ENCODE assay signal across 8 cellular contexts in genomic region chr20:36153754-36154695, GRCh38. TPM values are rescaled to one million over a fixed set of nuclear protein-coding genes. Genes with fewer than 3 reads are reported as not detected.
DNase-seq lines count a peak whose midpoint lies in the region; ATAC-seq and TF ChIP-seq lines count a peak whose summit lies in the region.

No MANE protein-coding gene starts in this region.

- peak overlapping the region; percentile 47 for H2BK120ac ChIP-seq in IMR-90 (ENCODE audit: low read depth, low read length)

- WGBS in IMR-90 (ENCODE audit: extremely low coverage in 2 of 2, insufficient read length in 1 of 2), 2 experiments, result 27% methylated on average over 3 of the region's 43 CpGs; no CpG with 5 or more reads in 1 of the 2 experiments
- WGBS in SK-N-SH (ENCODE audit: low lambda C conversion rate), result 25% methylated on average over 8 of the region's 43 CpGs
- WGBS in mammary epithelial cell (ENCODE audit: low coverage, missing lambda C conversion rate), result 21% methylated on average over 10 of the region's 43 CpGs

- H3K27ac ChIP-seq in C4-2B (peak overlapping the region; percentile 79), IMR-90 (ENCODE audit: insufficient read depth, low read length) (peak overlapping the region; percentile 38), SK-N-SH (ENCODE audit: low read depth in 2 of 2, low read length in 1 of 2) (peak overlapping the region; percentile 8 to 50; a peak in 2 of 4 replicates), mammary epithelial cell (ENCODE audit: insufficient read depth, low read depth, low read length) (no peak overlapping the region)

- H3K4me3 ChIP-seq in IMR-90 (ENCODE audit: insufficient read depth, low read depth, low read length) (peak overlapping the region; percentile 63), SK-N-SH (ENCODE audit: low read depth in 2 of 2, low read length in 1 of 2) (peak overlapping the region; percentile 88 to 89), mammary epithelial cell (replicated peaks in 1 of 3; ENCODE audit: insufficient read depth in 1 of 3, low read depth in 2 of 3, low read length in 3 of 3) (peak overlapping the region; percentile 11 to 56 (median 47)), iPS-18c (ENCODE audit: insufficient read depth, low read depth, low read length) (peak overlapping the region; percentile 87)

- H3K18ac ChIP-seq in IMR-90 (ENCODE audit: low read depth, low read length), result peak overlapping the region; percentile 30; the same call in 1 of the 2 replicates

- peak overlapping the region; percentile 72; the same call in 1 of the 2 replicates for H3K14ac ChIP-seq in IMR-90 (replicated peaks; ENCODE audit: low read depth, low read length)

- no peak overlapping the region for H3K56ac ChIP-seq in IMR-90 (ENCODE audit: extremely low read depth, insufficient read depth, low read length)

- dilution Hi-C loops in IMR-90 (cut with HindIII; ENCODE audit: low sequenced_read_pairs, unreplicated experiment) (no loop called here), mammary epithelial cell (cut with HindIII; ENCODE audit: low sequenced_read_pairs) (no loop called here)

- in situ Hi-C loops in IMR-90 (cut with MboI; ENCODE audit: low sequenced_read_pairs) (no loop called here), mammary epithelial cell (cut with MboI; ENCODE audit: low sequenced_read_pairs in 2 of 2) (loop anchor here in 1 of 2 donors (10.0 kb wide), 1 partner anchor 51 kb away; no protein-coding TSS in a partner anchor)

- peak overlapping the region; percentile 63 for H3K4ac ChIP-seq in IMR-90 (ENCODE audit: low read depth, low read length)

- H3K4me1 ChIP-seq in IMR-90 (ENCODE audit: control insufficient read depth, insufficient read depth, low read length) (peaks cover 9% of the 10 kb centered on the region), SK-N-SH (ENCODE audit: control insufficient read depth in 1 of 2, insufficient read depth in 2 of 2, low read depth in 1 of 2, low read length in 1 of 2) (peaks cover 0 to 31% of the 10 kb centered on the region in 2 experiments; a peak in 2 of 4 replicates), mammary epithelial cell (ENCODE audit: insufficient read depth, low read length) (peaks cover 16% of the 10 kb centered on the region)

- no peaks in the 10 kb centered on the region for H3K9me3 ChIP-seq in IMR-90 (ENCODE audit: control insufficient read depth, insufficient read depth, low read length)
- H3K9me3 ChIP-seq in SK-N-SH, result no peaks in the 10 kb centered on the region
- H3K9me3 ChIP-seq in mammary epithelial cell (replicated peaks; ENCODE audit: insufficient read depth, low read length), result no peaks in the 10 kb centered on the region
- peaks cover 2% of the 10 kb centered on the region for H3K9me3 ChIP-seq in iPS-18c (ENCODE audit: control insufficient read depth, insufficient read depth, low read length)

- peak overlapping the region; percentile 71 for H3K9ac ChIP-seq in IMR-90 (ENCODE audit: low read depth, low read length)
- H3K9ac ChIP-seq in SK-N-SH, result peak overlapping the region; percentile 71; the same call in 1 of the 2 replicates
- no peak overlapping the region for H3K9ac ChIP-seq in mammary epithelial cell (ENCODE audit: insufficient read depth, low read length)

- POLR2A ChIA-PET in IMR-90 (lab: Charles Lee; ENCODE audit: unreplicated experiment), result no interaction called here
- POLR2A ChIA-PET in SK-N-SH (lab: Yijun Ruan, JAX), result no interaction called here

- H3K27me3 ChIP-seq in IMR-90 (ENCODE audit: control insufficient read depth, insufficient read depth, low read length) (0 out of 2 replicates have a peak, but pooled peaks cover 2% of the 10 kb centered on the region), SK-N-SH (ENCODE audit: insufficient read depth) (no peaks in the 10 kb centered on the region), mammary epithelial cell (ENCODE audit: insufficient read depth, low read length) (no peaks in the 10 kb centered on the region)

- intact Hi-C loops in IMR-90 (cut with micrococcal nuclease) (no loop called here), mammary epithelial cell (cut with micrococcal nuclease) (no loop called here), sciatic nerve (cut with DNase I) (loop anchor here (10.0 kb wide), 1 partner anchor 1171 kb away; no protein-coding TSS in a partner anchor)

- peaks cover 6 to 14% of the 10 kb centered on the region in 2 experiments; a peak in 3 of 4 replicates for H3K79me1 ChIP-seq in IMR-90 (ENCODE audit: low read depth in 1 of 2, low read length in 2 of 2)

- H3F3A ChIP-seq in SK-N-SH (replicated peaks; ENCODE audit: insufficient read depth), result peaks cover 10% of the 10 kb centered on the region

- peak; percentile 96 for ATAC-seq in IMR-90 (ENCODE audit: low read depth)
- peak; percentile 89 for ATAC-seq in sciatic nerve
- ATAC-seq in HG02970 (IDR thresholded peaks at IDR 0.05; ENCODE audit: low FRiP score, unreplicated experiment), result no peak

- H3K36me3 ChIP-seq in IMR-90 (ENCODE audit: control insufficient read depth, insufficient read depth, low read length), result no peaks in the 10 kb centered on the region
- no peaks in the 10 kb centered on the region for H3K36me3 ChIP-seq in SK-N-SH (replicated peaks in 1 of 2; ENCODE audit: control insufficient read depth in 1 of 2, insufficient read depth in 2 of 2, low read length in 1 of 2)
- no peaks in the 10 kb centered on the region for H3K36me3 ChIP-seq in mammary epithelial cell (ENCODE audit: insufficient read depth, low read length)

- peak overlapping the region; percentile 28 for H2BK5ac ChIP-seq in IMR-90 (ENCODE audit: low read depth, low read length, poor library complexity, severe bottlenecking)

- peak overlapping the region; percentile 6; the same call in 1 of the 3 replicates for H2BK15ac ChIP-seq in IMR-90 (ENCODE audit: low read depth, low read length)

- no peak for TF ChIP-seq EP300 in SK-N-SH (IDR thresholded peaks at IDR 0.05; ENCODE audit: borderline replicate concordance in 1 of 2, low read depth in 1 of 2, low read length in 1 of 2)

- DNase-seq in IMR-90 (peak; percentile 59), SK-N-SH (peak; percentile 98), mammary epithelial cell (peak; percentile 51), sciatic nerve (ENCODE audit: low spot score) (peak; percentile 90)
- no peak for DNase-seq in NK-92 treated with Interleukin-12 subunit alpha and Interleukin-12 subunit beta, amount 100 ng/mL, for 24 hours (lab: John Stamatoyannopoulos, UW)

- peak overlapping the region; percentile 71; the same call in 1 of the 2 replicates for H3K23ac ChIP-seq in IMR-90 (ENCODE audit: low read depth, low read length)

- peak overlapping the region; percentile 84 for H2AK9ac ChIP-seq in IMR-90 (replicated peaks; ENCODE audit: low read depth, low read length, poor library complexity)

- peak overlapping the region; percentile 90 for H2AFZ ChIP-seq in IMR-90 (replicated peaks; ENCODE audit: low read length, poor library complexity)
- peak overlapping the region; percentile 91 for H2AFZ ChIP-seq in SK-N-SH (ENCODE audit: low read depth)
- peak overlapping the region; percentile 79 for H2AFZ ChIP-seq in mammary epithelial cell (ENCODE audit: low read depth, low read length)

- H3K9me2 ChIP-seq in SK-N-SH, result no peaks in the 10 kb centered on the region

- H3K4me2 ChIP-seq in IMR-90 (ENCODE audit: low read depth, low read length), result peak overlapping the region; percentile 86
- peak overlapping the region; percentile 97 for H3K4me2 ChIP-seq in SK-N-SH
- peak overlapping the region; percentile 98 for H3K4me2 ChIP-seq in mammary epithelial cell (ENCODE audit: insufficient read depth, low read depth, low read length)

- TF ChIP-seq RAD21 in IMR-90 (IDR thresholded peaks at IDR 0.05; ENCODE audit: low read length), result no peak
- TF ChIP-seq RAD21 in SK-N-SH (IDR thresholded peaks at IDR 0.05; ENCODE audit: low read length), result no peak

- H3K9me1 ChIP-seq in IMR-90 (ENCODE audit: insufficient read depth, low read length), result peaks cover 7% of the 10 kb centered on the region

- H4K20me1 ChIP-seq in IMR-90 (ENCODE audit: insufficient read depth, low read length) (peaks cover 22% of the 10 kb centered on the region), SK-N-SH (ENCODE audit: insufficient read depth) (peaks cover 15% of the 10 kb centered on the region), mammary epithelial cell (ENCODE audit: insufficient read depth, low read length) (no peaks in the 10 kb centered on the region)

- H3K79me2 ChIP-seq in SK-N-SH (ENCODE audit: insufficient read depth) (peaks cover 12% of the 10 kb centered on the region; the same call in 1 of the 2 replicates), mammary epithelial cell (ENCODE audit: insufficient read depth, low read length) (no peaks in the 10 kb centered on the region)

- peak overlapping the region; percentile 44; the same call in 1 of the 2 replicates for H4K91ac ChIP-seq in IMR-90 (ENCODE audit: insufficient read depth, low read depth, low read length)

- H4K5ac ChIP-seq in IMR-90 (ENCODE audit: low read depth, low read length), result peak overlapping the region; percentile 27

- peak overlapping the region; percentile 63 to 67; a peak in 3 of 4 replicates for H4K8ac ChIP-seq in IMR-90 (ENCODE audit: low read depth in 2 of 2, low read length in 2 of 2)

- TF ChIP-seq CTCF in C4-2B (conservative IDR thresholded peaks at IDR 0.05) (no peak), IMR-90 (conservative IDR thresholded peaks at IDR 0.05; ENCODE audit: low read depth, low read length) (no peak), SK-N-SH (IDR thresholded peaks at IDR 0.05) (no peak), mammary epithelial cell (conservative IDR thresholded peaks at IDR 0.05 in 1 of 2, IDR thresholded peaks at IDR 0.05 in 1 of 2; ENCODE audit: extremely low read depth in 1 of 2, insufficient read depth in 1 of 2, low read depth in 1 of 2, low read length in 2 of 2) (no peak)

- no peak overlapping the region for H2BK20ac ChIP-seq in IMR-90 (ENCODE audit: low read depth, low read length)

- TF ChIP-seq POLR2A in IMR-90 (IDR thresholded peaks at IDR 0.05; ENCODE audit: low read depth, low read length), result no peak

- CTCF ChIA-PET in IMR-90 (lab: Yijun Ruan, JAX) (no interaction called here), SK-N-SH (lab: Yijun Ruan, JAX) (interaction anchor here (0.6 to 23.2 kb wide), 4 partner anchors 44 to 161 kb away, joined by 3 to 560 read pairs (median 112); no protein-coding TSS in a partner anchor), mammary epithelial cell (lab: Charles Lee; ENCODE audit: low non-redundant PET) (no interaction called here)

- H2AK5ac ChIP-seq in IMR-90 (ENCODE audit: low read depth, low read length), result peak overlapping the region; percentile 92

- BruUV-seq in IMR-90 (replicated peaks; lab: Mats Ljungman, UMichigan) (no TSS peak), mammary epithelial cell (replicated peaks; lab: Mats Ljungman, UMichigan) (no TSS peak)

RNA-seq across cellular contexts. Expression of gene EPB41L1, which starts 0.5 kb away (rescaled TPM):
- 12.5 and 13.9 TPM in 2 replicates for total RNA-seq in IMR-90 (2012; rRNA removed)
- 33.6 and 33.7 TPM in 2 replicates for polyA plus RNA-seq in IMR-90 (2012; rRNA removed)
- 25.6 and 29.3 TPM in 2 replicates for polyA plus RNA-seq in IMR-90 (2012; cell fraction: cytosol; rRNA removed)
- polyA plus RNA-seq in IMR-90 (2012; cell fraction: nucleus; rRNA removed; ENCODE audit: low replicate concordance), result 15.7 and 18.4 TPM in 2 replicates
- polyA plus RNA-seq in SK-N-SH (2012; rRNA removed), result 20.7 and 26.1 TPM in 2 replicates
- 19.1 and 25.2 TPM in 2 replicates for polyA plus RNA-seq in SK-N-SH (2012; cell fraction: cytosol; rRNA removed)
- 24.9 and 27.9 TPM in 2 replicates for polyA plus RNA-seq in SK-N-SH (2012; cell fraction: nucleus; rRNA removed)
- 10 to 100 TPM; 14.4 to 29.7 TPM for total RNA-seq in mammary epithelial cell
- polyA plus RNA-seq in mammary epithelial cell, result 8.9 TPM
- 27.8 TPM for polyA minus RNA-seq in mammary epithelial cell
- 53.2 TPM for total RNA-seq in sciatic nerve
